13 cellular contexts compared by ENCODE assay signal in the genomic region with DNA sequence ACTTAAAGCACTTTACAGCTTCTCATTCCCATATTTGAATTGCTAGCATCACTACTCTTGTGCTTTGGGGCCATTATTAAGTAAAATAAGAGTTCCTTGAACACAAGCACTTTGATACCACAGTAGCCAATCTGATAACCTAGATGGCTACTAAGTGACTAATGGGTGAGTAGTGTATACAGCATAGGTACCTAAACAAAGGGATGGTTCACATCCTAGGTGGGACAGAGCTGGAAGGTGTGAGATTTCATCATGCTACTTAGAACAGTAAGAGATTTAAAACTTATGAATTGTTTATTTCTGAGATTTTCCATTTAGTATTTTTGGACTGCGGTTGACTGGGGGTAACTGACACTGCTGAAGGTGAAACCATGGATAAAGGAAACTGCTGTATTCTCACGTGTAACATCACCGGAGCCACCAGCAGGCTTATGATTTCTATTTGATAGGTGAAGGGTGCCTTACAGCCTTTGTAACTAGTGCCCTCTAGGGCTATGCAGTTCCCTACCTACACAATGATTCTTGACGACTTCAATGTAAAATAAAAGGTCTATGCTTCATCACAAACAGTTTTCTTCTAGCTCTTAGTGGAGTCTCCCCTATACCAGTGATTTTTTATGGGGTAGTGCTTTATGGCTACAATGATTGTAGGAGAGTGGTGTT. TPM values are rescaled to one million over a fixed set of nuclear protein-coding genes. Genes with fewer than 3 reads are reported as not detected.
A peak's percentile ranks its signal among the peaks of the same experiment; 100 is the strongest.
DNase-seq lines count a peak whose midpoint lies in the region; ATAC-seq and TF ChIP-seq lines count a peak whose summit lies in the region.
"Had no signal": no experiment of that assay in that cellular context is flagged by ENCODE, and none has a peak within 500 bp of the region (broad histone marks: within the 10 kb centered on the region; RNA-seq: fewer than 3 reads in every experiment).

No MANE protein-coding gene starts in this region.

- peak; percentile 27 for TF ChIP-seq CTCF in natural killer cell (IDR thresholded peaks at IDR 0.05)
- peak; percentile 32 for TF ChIP-seq CTCF in LNCaP clone FGC (IDR thresholded peaks at IDR 0.05; ENCODE audit: control insufficient read depth, extremely low read depth, insufficient read depth)
- no peak for TF ChIP-seq CTCF in progenitor cell of endocrine pancreas (IDR thresholded peaks at IDR 0.05; ENCODE audit: unreplicated experiment)

- H3K9me3 Mint-ChIP-seq in natural killer cell = no peaks in the 10 kb centered on the region
- H3K9me3 Mint-ChIP-seq in natural killer cell treated with Interleukin-12 subunit alpha and Interleukin-12 subunit beta and Interleukin-15 and Interleukin-18, amount 100 ng/mL, for 72 hours = no peaks in the 10 kb centered on the region
- no peaks in the 10 kb centered on the region for H3K9me3 Mint-ChIP-seq in activated naive CD8-positive, alpha-beta T cell treated with anti-CD3 and anti-CD28 coated beads, Interleukin-2, amount 50 U/mL, for 24 hours
- H3K9me3 Mint-ChIP-seq in progenitor cell of endocrine pancreas (ENCODE audit: low read depth) = no peaks in the 10 kb centered on the region
- H3K9me3 Mint-ChIP-seq: CD8-positive, alpha-beta memory T cell had no signal

- H3K4me1 Mint-ChIP-seq in natural killer cell = peaks cover 14 to 15% of the 10 kb centered on the region in 2 donors
- peaks cover 22 to 26% of the 10 kb centered on the region in 2 donors for H3K4me1 Mint-ChIP-seq in natural killer cell treated with Interleukin-12 subunit alpha and Interleukin-12 subunit beta and Interleukin-15 and Interleukin-18, amount 100 ng/mL, for 72 hours (ENCODE audit: low read depth in 2 of 2)
- H3K4me1 Mint-ChIP-seq in activated naive CD8-positive, alpha-beta T cell treated with anti-CD3 and anti-CD28 coated beads, Interleukin-2, amount 50 U/mL, for 24 hours = peaks cover 10% of the 10 kb centered on the region
- peaks cover 18% of the 10 kb centered on the region for H3K4me1 Mint-ChIP-seq in progenitor cell of endocrine pancreas (ENCODE audit: low read depth)

- DNase-seq in natural killer cell (no peak), LNCaP clone FGC (ENCODE audit: low read depth) (no peak), progenitor cell of endocrine pancreas (ENCODE audit: low spot score, unreplicated experiment) (no peak), AG08396 (ENCODE audit: low spot score) (no peak), nucleus accumbens (lab: John Stamatoyannopoulos, UW) (no peak)
- no peak for DNase-seq in natural killer cell treated with Interleukin-12 subunit alpha and Interleukin-12 subunit beta and Interleukin-15 and Interleukin-18, amount 100 ng/mL, for 72 hours (ENCODE audit: low spot score)
- no peak for DNase-seq in activated naive CD8-positive, alpha-beta T cell treated with anti-CD3 and anti-CD28 coated beads, Interleukin-2, amount 50 U/mL, for 24 hours
- no peak for DNase-seq in stimulated activated naive CD4-positive, alpha-beta T cell treated with Interleukin-2 at 50 U/mL for 16 hours (lab: John Stamatoyannopoulos, UW)
- DNase-seq: CD8-positive, alpha-beta memory T cell; H7; NCI-H748 treated with DMSO at 0.1 percent for 48 hours; sigmoid colon had no signal

- no peak overlapping the region for H3K27ac Mint-ChIP-seq in natural killer cell
- no peak overlapping the region for H3K27ac Mint-ChIP-seq in natural killer cell treated with Interleukin-12 subunit alpha and Interleukin-12 subunit beta and Interleukin-15 and Interleukin-18, amount 100 ng/mL, for 72 hours
- H3K27ac Mint-ChIP-seq in activated naive CD8-positive, alpha-beta T cell treated with anti-CD3 and anti-CD28 coated beads, Interleukin-2, amount 50 U/mL, for 24 hours = no peak overlapping the region
- H3K27ac Mint-ChIP-seq in progenitor cell of endocrine pancreas = no peak overlapping the region

- intact Hi-C loops in natural killer cell (cut with micrococcal nuclease) = loop anchor here (5.0 kb wide), 1 partner anchor 361 kb away; no protein-coding TSS in a partner anchor

- H3K36me3 Mint-ChIP-seq in natural killer cell = no peaks in the 10 kb centered on the region
- no peaks in the 10 kb centered on the region for H3K36me3 Mint-ChIP-seq in natural killer cell treated with Interleukin-12 subunit alpha and Interleukin-12 subunit beta and Interleukin-15 and Interleukin-18, amount 100 ng/mL, for 72 hours
- no peaks in the 10 kb centered on the region for H3K36me3 Mint-ChIP-seq in activated naive CD8-positive, alpha-beta T cell treated with anti-CD3 and anti-CD28 coated beads, Interleukin-2, amount 50 U/mL, for 24 hours (ENCODE audit: low read depth)
- H3K36me3 Mint-ChIP-seq in progenitor cell of endocrine pancreas (ENCODE audit: insufficient read depth) = no peaks in the 10 kb centered on the region
- H3K36me3 Mint-ChIP-seq: CD8-positive, alpha-beta memory T cell had no signal

- no peak overlapping the region for H3K4me3 Mint-ChIP-seq in natural killer cell
- H3K4me3 Mint-ChIP-seq in natural killer cell treated with Interleukin-12 subunit alpha and Interleukin-12 subunit beta and Interleukin-15 and Interleukin-18, amount 100 ng/mL, for 72 hours = no peak overlapping the region
- H3K4me3 Mint-ChIP-seq in activated naive CD8-positive, alpha-beta T cell treated with anti-CD3 and anti-CD28 coated beads, Interleukin-2, amount 50 U/mL, for 24 hours = no peak overlapping the region
- no peak overlapping the region for H3K4me3 Mint-ChIP-seq in progenitor cell of endocrine pancreas (ENCODE audit: low read depth)
- H3K4me3 Mint-ChIP-seq: CD8-positive, alpha-beta memory T cell had no signal

- peak in 2 of 3 donors; percentile 65 to 77 for ATAC-seq in natural killer cell
- no peak for ATAC-seq in natural killer cell treated with Interleukin-12 subunit alpha and Interleukin-12 subunit beta and Interleukin-15 and Interleukin-18, amount 100 ng/mL, for 72 hours
- ATAC-seq in activated naive CD8-positive, alpha-beta T cell treated with anti-CD3 and anti-CD28 coated beads, Interleukin-2, amount 50 U/mL, for 24 hours = peak; percentile 75

- H3K27me3 Mint-ChIP-seq in natural killer cell (ENCODE audit: low read depth in 2 of 2) (no peaks in the 10 kb centered on the region), progenitor cell of endocrine pancreas (no peaks in the 10 kb centered on the region)
- no peaks in the 10 kb centered on the region for H3K27me3 Mint-ChIP-seq in natural killer cell treated with Interleukin-12 subunit alpha and Interleukin-12 subunit beta and Interleukin-15 and Interleukin-18, amount 100 ng/mL, for 72 hours
- H3K27me3 Mint-ChIP-seq in activated naive CD8-positive, alpha-beta T cell treated with anti-CD3 and anti-CD28 coated beads, Interleukin-2, amount 50 U/mL, for 24 hours = peaks cover 2% of the 10 kb centered on the region
- H3K27me3 Mint-ChIP-seq: CD8-positive, alpha-beta memory T cell had no signal

- no peak overlapping the region for H3K4me3 ChIP-seq in LNCaP clone FGC (ENCODE audit: low read depth, low read length)
- H3K4me3 ChIP-seq: coronary artery, sigmoid colon had no signal

RNA-seq across cellular contexts. Expression of gene CRIM1, which starts 22.1 kb away (rescaled TPM):
- total RNA-seq in natural killer cell (10 to 100 TPM; 19.3 to 34.1 (median 32.9) TPM), progenitor cell of endocrine pancreas (25.8 and 33.8 TPM in 2 replicates)
- 10 to 100 TPM in 1 of 2 donors, 1 to 10 TPM in 1; 6.6 to 13.6 TPM for total RNA-seq in natural killer cell treated with Interleukin-12 subunit alpha and Interleukin-12 subunit beta and Interleukin-15 and Interleukin-18, amount 100 ng/mL, for 72 hours

Comparison
In these comparisons a context has a peak if more than half of its experiments do, and no peak if none do; other contexts are left out.
1. ATAC-seq: peak in natural killer cell (2 of 3) and activated naive CD8-positive, alpha-beta T cell treated with anti-CD3 and anti-CD28 coated beads, Interleukin-2, amount 50 U/mL, for 24 hours (single experiment); none in natural killer cell treated with Interleukin-12 subunit alpha and Interleukin-12 subunit beta and Interleukin-15 and Interleukin-18, amount 100 ng/mL, for 72 hours (0 of 2).